ENCODE assay signal across 2 cellular contexts in the genomic region with DNA sequence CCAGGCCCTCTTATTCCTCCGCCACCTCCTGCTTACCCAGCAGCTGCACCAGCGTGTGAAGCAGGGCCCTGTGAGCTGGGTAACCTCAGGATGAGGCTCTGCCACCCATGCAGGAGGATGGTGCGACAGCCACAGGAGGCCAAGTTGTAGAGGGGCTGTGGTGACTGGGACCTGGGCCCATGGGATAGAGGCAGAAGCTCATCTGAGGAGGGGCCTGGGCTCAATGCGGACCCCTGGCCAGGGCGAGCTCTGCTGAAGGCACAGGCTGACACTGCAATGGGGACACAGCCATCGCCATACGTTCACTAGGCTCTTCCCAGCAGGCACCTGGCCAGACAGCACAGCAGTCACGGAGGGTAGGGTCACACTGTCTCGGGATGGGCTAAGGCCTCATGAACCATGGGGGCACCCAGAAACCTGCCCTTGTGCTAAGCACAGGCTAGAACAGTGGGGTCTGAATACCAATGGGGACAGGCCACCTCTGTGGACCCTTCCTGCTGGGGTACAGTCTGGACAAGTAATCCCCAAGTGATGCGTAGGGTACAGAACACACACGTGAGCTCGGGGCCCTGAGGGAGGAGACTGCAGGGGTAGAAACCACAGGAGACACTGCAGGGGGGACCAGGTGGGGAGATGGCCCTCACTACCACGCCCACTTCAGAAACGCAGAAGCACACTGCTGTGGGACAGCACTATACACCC.
A peak's percentile ranks its signal among the peaks of the same experiment; 100 is the strongest.
TF ChIP-seq lines count a peak whose summit lies in the region.

No MANE protein-coding gene starts in this region.

TF ChIP-seq in GM12891, 5 proteins besides CTCF, POLR2A, EP300 and RAD21:
- TF ChIP-seq POU2F2 (IDR thresholded peaks at IDR 0.05; ENCODE audit: low read depth, low read length) (no peak), POLR2AphosphoS5 (IDR thresholded peaks at IDR 0.05; ENCODE audit: low read depth, low read length) (no peak), PAX5 (IDR thresholded peaks at IDR 0.05; ENCODE audit: insufficient read depth, low read length, severe bottlenecking) (no peak), TAF1 (IDR thresholded peaks at IDR 0.05; ENCODE audit: low read depth, low read length) (no peak), SPI1 (IDR thresholded peaks at IDR 0.05; ENCODE audit: low read depth, low read length) (no peak)

TF ChIP-seq in K562, 482 proteins besides CTCF, POLR2A, EP300 and RAD21 (continues in another document):
- TF ChIP-seq KLF13 (tag; IDR thresholded peaks at IDR 0.05; ENCODE audit: borderline replicate concordance, low read depth) (no peak), HNRNPLL (IDR thresholded peaks at IDR 0.05; ENCODE audit: low read depth, low read length, poor library complexity, severe bottlenecking) (peak; percentile 16), ZNF124 (CRISPR knock-in tag; IDR thresholded peaks at IDR 0.05) (no peak), CHD2 (IDR thresholded peaks at IDR 0.05; ENCODE audit: low read depth, low read length) (no peak), BRD4 (IDR thresholded peaks at IDR 0.05) (no peak), CAMTA2 (CRISPR knock-in tag; conservative IDR thresholded peaks at IDR 0.05) (no peak), ESRRB (CRISPR knock-in tag; IDR thresholded peaks at IDR 0.05; ENCODE audit: borderline replicate concordance) (no peak), PHF21A (IDR thresholded peaks at IDR 0.05; ENCODE audit: borderline replicate concordance, low read depth) (no peak), POLR2H (tag; IDR thresholded peaks at IDR 0.05; ENCODE audit: low read depth) (no peak), RFX5 (IDR thresholded peaks at IDR 0.05; ENCODE audit: low read depth, low read length) (no peak), SMAD3 (CRISPR knock-in tag; conservative IDR thresholded peaks at IDR 0.05) (no peak), FOS (IDR thresholded peaks at IDR 0.05; ENCODE audit: extremely low read depth, insufficient read length) (no peak), TSC22D4 (tag; IDR thresholded peaks at IDR 0.05) (no peak), LEF1 (IDR thresholded peaks at IDR 0.05) (no peak), CTBP1 (IDR thresholded peaks at IDR 0.05; ENCODE audit: borderline replicate concordance) (no peak), KAT2B (IDR thresholded peaks at IDR 0.05; ENCODE audit: low read depth, low read length) (peak; percentile 31), PRMT5 (CRISPR knock-in tag; IDR thresholded peaks at IDR 0.05) (0 out of 2 replicates have a peak, but pooled peaks have one; percentile 13), RBFOX2 (IDR thresholded peaks at IDR 0.05; ENCODE audit: low read depth, low read length) (no peak), ZFP36 (IDR thresholded peaks at IDR 0.05; ENCODE audit: low read depth, low read length, partially characterized antibody) (no peak), GTF2F1 (IDR thresholded peaks at IDR 0.05; ENCODE audit: low read depth, low read length) (0 out of 2 replicates have a peak, but pooled peaks have one; percentile 15), ZNF584 (CRISPR knock-in tag; IDR thresholded peaks at IDR 0.05; ENCODE audit: low read depth) (no peak), U2AF1 (optimal IDR thresholded peaks at IDR 0.05; ENCODE audit: low read depth, low read length) (no peak), ZNF830 (CRISPR knock-in tag; IDR thresholded peaks at IDR 0.05) (no peak), COPS2 (conservative IDR thresholded peaks at IDR 0.05) (no peak), ZNF57 (CRISPR knock-in tag; IDR thresholded peaks at IDR 0.05) (no peak), MAZ (CRISPR knock-in tag; conservative IDR thresholded peaks at IDR 0.05 in 1 of 2, IDR thresholded peaks at IDR 0.05 in 1 of 2) (no peak), ZNF589 (CRISPR knock-in tag; IDR thresholded peaks at IDR 0.05; ENCODE audit: low read depth) (no peak), POLR2G (IDR thresholded peaks at IDR 0.05; ENCODE audit: low read depth, low read length) (no peak), ZKSCAN8 (CRISPR knock-in tag; IDR thresholded peaks at IDR 0.05) (no peak), NCOR1 (IDR thresholded peaks at IDR 0.05) (no peak), ZNF778 (CRISPR knock-in tag; IDR thresholded peaks at IDR 0.05) (no peak), BCOR (IDR thresholded peaks at IDR 0.05) (no peak)
- TF ChIP-seq, protein P1, sequence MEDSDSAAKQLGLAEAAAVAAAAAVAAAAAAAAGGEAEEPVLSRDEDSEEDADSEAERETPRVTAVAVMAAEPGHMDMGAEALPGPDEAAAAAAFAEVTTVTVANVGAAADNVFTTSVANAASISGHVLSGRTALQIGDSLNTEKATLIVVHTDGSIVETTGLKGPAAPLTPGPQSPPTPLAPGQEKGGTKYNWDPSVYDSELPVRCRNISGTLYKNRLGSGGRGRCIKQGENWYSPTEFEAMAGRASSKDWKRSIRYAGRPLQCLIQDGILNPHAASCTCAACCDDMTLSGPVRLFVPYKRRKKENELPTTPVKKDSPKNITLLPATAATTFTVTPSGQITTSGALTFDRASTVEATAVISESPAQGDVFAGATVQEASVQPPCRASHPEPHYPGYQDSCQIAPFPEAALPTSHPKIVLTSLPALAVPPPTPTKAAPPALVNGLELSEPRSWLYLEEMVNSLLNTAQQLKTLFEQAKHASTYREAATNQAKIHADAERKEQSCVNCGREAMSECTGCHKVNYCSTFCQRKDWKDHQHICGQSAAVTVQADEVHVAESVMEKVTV (CRISPR knock-in tag; IDR thresholded peaks at IDR 0.05) = no peak
- TF ChIP-seq, protein P2, sequence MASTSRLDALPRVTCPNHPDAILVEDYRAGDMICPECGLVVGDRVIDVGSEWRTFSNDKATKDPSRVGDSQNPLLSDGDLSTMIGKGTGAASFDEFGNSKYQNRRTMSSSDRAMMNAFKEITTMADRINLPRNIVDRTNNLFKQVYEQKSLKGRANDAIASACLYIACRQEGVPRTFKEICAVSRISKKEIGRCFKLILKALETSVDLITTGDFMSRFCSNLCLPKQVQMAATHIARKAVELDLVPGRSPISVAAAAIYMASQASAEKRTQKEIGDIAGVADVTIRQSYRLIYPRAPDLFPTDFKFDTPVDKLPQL (IDR thresholded peaks at IDR 0.05; ENCODE audit: extremely low read depth, insufficient read length) = no peak
- TF ChIP-seq, protein P3, sequence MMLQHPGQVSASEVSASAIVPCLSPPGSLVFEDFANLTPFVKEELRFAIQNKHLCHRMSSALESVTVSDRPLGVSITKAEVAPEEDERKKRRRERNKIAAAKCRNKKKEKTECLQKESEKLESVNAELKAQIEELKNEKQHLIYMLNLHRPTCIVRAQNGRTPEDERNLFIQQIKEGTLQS (IDR thresholded peaks at IDR 0.05) = no peak
- TF ChIP-seq, protein P3 (CRISPR knock-in tag; conservative IDR thresholded peaks at IDR 0.05) = no peak
- TF ChIP-seq, protein P4, sequence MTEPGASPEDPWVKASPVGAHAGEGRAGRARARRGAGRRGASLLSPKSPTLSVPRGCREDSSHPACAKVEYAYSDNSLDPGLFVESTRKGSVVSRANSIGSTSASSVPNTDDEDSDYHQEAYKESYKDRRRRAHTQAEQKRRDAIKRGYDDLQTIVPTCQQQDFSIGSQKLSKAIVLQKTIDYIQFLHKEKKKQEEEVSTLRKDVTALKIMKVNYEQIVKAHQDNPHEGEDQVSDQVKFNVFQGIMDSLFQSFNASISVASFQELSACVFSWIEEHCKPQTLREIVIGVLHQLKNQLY (CRISPR knock-in tag; conservative IDR thresholded peaks at IDR 0.05) = 0 out of 4 replicates have a peak, but pooled peaks of 1 of the 2 experiments have one; percentile 76
- TF ChIP-seq, protein P5, sequence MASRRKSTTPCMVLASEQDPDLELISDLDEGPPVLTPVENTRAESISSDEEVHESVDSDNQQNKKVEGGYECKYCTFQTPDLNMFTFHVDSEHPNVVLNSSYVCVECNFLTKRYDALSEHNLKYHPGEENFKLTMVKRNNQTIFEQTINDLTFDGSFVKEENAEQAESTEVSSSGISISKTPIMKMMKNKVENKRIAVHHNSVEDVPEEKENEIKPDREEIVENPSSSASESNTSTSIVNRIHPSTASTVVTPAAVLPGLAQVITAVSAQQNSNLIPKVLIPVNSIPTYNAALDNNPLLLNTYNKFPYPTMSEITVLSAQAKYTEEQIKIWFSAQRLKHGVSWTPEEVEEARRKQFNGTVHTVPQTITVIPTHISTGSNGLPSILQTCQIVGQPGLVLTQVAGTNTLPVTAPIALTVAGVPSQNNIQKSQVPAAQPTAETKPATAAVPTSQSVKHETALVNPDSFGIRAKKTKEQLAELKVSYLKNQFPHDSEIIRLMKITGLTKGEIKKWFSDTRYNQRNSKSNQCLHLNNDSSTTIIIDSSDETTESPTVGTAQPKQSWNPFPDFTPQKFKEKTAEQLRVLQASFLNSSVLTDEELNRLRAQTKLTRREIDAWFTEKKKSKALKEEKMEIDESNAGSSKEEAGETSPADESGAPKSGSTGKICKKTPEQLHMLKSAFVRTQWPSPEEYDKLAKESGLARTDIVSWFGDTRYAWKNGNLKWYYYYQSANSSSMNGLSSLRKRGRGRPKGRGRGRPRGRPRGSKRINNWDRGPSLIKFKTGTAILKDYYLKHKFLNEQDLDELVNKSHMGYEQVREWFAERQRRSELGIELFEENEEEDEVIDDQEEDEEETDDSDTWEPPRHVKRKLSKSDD (conservative IDR thresholded peaks at IDR 0.05; ENCODE audit: low read length) = no peak
- TF ChIP-seq, protein P6, sequence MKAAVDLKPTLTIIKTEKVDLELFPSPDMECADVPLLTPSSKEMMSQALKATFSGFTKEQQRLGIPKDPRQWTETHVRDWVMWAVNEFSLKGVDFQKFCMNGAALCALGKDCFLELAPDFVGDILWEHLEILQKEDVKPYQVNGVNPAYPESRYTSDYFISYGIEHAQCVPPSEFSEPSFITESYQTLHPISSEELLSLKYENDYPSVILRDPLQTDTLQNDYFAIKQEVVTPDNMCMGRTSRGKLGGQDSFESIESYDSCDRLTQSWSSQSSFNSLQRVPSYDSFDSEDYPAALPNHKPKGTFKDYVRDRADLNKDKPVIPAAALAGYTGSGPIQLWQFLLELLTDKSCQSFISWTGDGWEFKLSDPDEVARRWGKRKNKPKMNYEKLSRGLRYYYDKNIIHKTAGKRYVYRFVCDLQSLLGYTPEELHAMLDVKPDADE (conservative IDR thresholded peaks at IDR 0.05; ENCODE audit: control insufficient read depth, low read depth, low read length) = 0 out of 2 replicates have a peak, but pooled peaks have one; percentile 25
- TF ChIP-seq, protein P7, sequence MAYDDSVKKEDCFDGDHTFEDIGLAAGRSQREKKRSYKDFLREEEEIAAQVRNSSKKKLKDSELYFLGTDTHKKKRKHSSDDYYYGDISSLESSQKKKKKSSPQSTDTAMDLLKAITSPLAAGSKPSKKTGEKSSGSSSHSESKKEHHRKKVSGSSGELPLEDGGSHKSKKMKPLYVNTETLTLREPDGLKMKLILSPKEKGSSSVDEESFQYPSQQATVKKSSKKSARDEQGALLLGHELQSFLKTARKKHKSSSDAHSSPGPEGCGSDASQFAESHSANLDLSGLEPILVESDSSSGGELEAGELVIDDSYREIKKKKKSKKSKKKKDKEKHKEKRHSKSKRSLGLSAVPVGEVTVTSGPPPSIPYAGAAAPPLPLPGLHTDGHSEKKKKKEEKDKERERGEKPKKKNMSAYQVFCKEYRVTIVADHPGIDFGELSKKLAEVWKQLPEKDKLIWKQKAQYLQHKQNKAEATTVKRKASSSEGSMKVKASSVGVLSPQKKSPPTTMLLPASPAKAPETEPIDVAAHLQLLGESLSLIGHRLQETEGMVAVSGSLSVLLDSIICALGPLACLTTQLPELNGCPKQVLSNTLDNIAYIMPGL (CRISPR knock-in tag; IDR thresholded peaks at IDR 0.05) = no peak
- TF ChIP-seq, protein P8, sequence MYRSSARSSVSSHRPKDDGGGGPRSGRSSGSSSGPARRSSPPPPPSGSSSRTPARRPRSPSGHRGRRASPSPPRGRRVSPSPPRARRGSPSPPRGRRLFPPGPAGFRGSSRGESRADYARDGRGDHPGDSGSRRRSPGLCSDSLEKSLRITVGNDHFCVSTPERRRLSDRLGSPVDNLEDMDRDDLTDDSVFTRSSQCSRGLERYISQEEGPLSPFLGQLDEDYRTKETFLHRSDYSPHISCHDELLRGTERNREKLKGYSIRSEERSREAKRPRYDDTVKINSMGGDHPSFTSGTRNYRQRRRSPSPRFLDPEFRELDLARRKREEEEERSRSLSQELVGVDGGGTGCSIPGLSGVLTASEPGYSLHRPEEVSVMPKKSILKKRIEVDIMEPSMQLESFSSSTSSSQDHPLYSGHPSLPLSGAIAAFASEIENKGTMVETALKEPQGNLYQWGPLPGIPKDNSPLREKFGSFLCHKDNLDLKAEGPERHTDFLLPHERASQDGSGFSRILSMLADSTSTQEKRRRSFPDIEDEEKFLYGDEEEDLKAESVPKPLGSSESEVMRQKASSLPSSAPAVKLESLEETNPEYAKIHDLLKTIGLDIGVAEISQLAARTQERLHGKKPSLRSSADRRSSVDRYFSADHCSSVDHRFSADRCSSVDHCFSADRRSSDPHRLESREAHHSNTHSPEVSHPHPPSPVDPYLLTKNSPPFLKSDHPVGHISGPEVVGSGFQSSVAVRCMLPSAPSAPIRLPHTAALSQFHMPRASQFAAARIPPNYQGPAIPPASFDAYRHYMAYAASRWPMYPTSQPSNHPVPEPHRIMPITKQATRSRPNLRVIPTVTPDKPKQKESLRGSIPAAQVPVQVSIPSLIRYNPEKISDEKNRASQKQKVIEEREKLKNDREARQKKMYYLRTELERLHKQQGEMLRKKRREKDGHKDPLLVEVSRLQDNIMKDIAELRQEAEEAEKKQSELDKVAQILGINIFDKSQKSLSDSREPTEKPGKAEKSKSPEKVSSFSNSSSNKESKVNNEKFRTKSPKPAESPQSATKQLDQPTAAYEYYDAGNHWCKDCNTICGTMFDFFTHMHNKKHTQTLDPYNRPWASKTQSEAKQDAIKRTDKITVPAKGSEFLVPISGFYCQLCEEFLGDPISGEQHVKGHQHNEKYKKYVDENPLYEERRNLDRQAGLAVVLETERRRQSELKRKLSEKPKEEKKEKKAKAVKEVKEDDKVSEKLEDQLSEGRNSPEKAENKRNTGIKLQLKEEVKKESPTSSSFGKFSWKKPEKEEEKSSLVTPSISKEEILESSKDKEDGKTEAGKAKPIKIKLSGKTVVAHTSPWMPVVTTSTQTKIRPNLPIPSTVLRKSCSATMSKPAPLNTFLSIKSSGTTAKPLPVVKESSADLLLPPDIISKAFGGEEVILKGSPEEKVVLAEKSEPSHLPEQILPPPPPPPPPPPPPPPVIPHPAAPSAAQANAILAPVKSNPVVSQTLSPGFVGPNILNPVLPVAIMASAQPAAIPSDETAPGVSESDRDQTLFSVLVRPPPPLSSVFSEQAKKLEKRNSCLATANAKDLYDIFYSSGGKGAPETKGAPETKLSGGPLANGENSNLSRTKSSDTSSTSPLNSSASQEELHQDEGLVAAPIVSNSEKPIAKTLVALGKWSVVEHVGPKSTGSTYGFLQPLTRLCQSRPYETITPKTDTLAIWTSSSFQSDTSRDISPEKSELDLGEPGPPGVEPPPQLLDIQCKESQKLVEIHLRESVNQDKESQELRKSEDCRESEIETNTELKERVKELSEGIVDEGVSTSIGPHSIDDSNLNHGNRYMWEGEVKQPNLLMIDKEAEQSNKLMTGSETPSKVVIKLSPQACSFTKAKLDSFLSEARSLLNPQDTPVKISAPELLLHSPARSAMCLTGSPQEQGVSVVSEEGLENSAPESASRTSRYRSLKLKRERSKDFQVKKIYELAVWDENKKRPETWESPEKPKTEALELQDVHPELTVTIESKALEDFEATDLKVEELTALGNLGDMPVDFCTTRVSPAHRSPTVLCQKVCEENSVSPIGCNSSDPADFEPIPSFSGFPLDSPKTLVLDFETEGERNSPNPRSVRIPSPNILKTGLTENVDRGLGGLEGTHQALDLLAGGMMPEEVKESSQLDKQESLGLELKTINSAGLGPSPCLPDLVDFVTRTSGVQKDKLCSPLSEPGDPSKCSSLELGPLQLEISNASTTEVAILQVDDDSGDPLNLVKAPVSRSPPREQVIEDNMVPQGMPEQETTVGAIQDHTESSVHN (IDR thresholded peaks at IDR 0.05; ENCODE audit: borderline replicate concordance in 1 of 2, low read depth in 1 of 2) = no peak
